11 cellular contexts compared by ENCODE assay signal in the genomic region with DNA sequence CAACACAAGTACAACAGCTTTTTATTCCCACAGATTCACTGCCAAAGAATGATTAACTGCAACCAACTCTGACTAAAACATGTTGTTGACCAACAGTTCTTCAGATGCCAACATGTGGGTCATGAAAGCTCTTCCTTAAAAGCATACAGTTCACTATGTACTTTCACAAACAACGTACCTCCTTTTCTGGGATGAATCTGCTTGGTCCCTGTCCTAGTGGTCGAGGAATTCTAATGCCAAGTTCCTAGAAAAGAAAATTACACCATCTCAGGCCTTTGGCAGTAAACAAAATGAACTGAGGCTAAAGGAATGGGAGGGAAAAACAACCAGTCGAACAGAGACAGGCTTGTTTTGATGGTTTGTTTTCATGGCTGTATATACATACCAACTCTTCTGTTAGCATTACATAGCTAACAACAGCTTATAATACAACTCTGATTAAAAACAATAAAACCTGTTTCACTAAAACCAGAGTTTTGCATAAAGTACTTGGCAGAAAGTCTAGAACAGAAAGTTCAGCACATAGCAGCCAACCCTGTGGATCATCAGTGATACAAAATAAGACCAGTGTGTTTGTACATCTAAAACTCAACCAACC.
DNase-seq lines count a peak whose midpoint lies in the region; ATAC-seq and TF ChIP-seq lines count a peak whose summit lies in the region.
"Had no signal": no experiment of that assay in that cellular context is flagged by ENCODE, and none has a peak within 500 bp of the region (broad histone marks: within the 10 kb centered on the region; RNA-seq: fewer than 3 reads in every experiment).

No MANE protein-coding gene starts in this region.

- no peak overlapping the region for H2AFZ ChIP-seq in neural progenitor cell (replicated peaks)

- H3K27me3 Mint-ChIP-seq in neural progenitor cell (ENCODE audit: insufficient read depth, low read depth) = no peaks in the 10 kb centered on the region
- H3K27me3 Mint-ChIP-seq: activated CD4-positive, alpha-beta T cell treated with anti-CD3 and anti-CD28 coated beads, Interleukin-2, amount 10 ng/mL, durations not matched to agents 24 days and 14 days had no signal

- H3K9me3 ChIP-seq in esophagus squamous epithelium (no peaks in the 10 kb centered on the region), mucosa of descending colon (no peaks in the 10 kb centered on the region), tibial nerve (no peaks in the 10 kb centered on the region), neural progenitor cell (ENCODE audit: low read depth) (no peaks in the 10 kb centered on the region)

- H3K4me1 ChIP-seq in esophagus squamous epithelium = peaks cover 18 to 62% (median 19%) of the 10 kb centered on the region in 3 donors
- H3K4me1 ChIP-seq in mucosa of descending colon (ENCODE audit: low read depth) = peaks cover 23% of the 10 kb centered on the region
- peaks cover 0 to 63% (median 25%) of the 10 kb centered on the region in 4 donors for H3K4me1 ChIP-seq in tibial nerve
- H3K4me1 ChIP-seq in neural progenitor cell = peaks cover 7% of the 10 kb centered on the region

- H3K27ac ChIP-seq in esophagus squamous epithelium (peak overlapping the region in 3 of 4 donors; percentile 70 to 86 (median 73)), tibial nerve (peak overlapping the region; percentile 49 to 98 (median 86)), neural progenitor cell (no peak overlapping the region)
- H3K27ac ChIP-seq: cardiac muscle cell had no signal

- ATAC-seq in mucosa of descending colon (peak; percentile 52), GM21390 (IDR thresholded peaks at IDR 0.05; ENCODE audit: unreplicated experiment) (no peak), HG03439 (IDR thresholded peaks at IDR 0.05; ENCODE audit: unreplicated experiment) (no peak)

- 22 to 26% methylated on average over 3 of the region's 3 CpGs for WGBS in esophagus squamous epithelium, 2 donors
- 7 to 21% methylated on average over 3 of the region's 3 CpGs for WGBS in tibial nerve, 2 donors

- H3K4me3 ChIP-seq in esophagus squamous epithelium (peak overlapping the region in 2 of 4 donors; percentile 5 to 25), mucosa of descending colon (no peak overlapping the region), tibial nerve (peak overlapping the region in 2 of 4 donors; percentile 3 to 13), neural progenitor cell (no peak overlapping the region)
- H3K4me3 ChIP-seq: cardiac muscle cell had no signal

- H3K36me3 Mint-ChIP-seq in neural progenitor cell = no peaks in the 10 kb centered on the region

- H3K4me3 Mint-ChIP-seq in neural progenitor cell = no peak overlapping the region
- H3K4me3 Mint-ChIP-seq: activated CD4-positive, alpha-beta T cell treated with anti-CD3 and anti-CD28 coated beads, Interleukin-2, amount 10 ng/mL, durations not matched to agents 24 days and 14 days had no signal

- peaks cover 47% of the 10 kb centered on the region for H3K79me2 ChIP-seq in neural progenitor cell (ENCODE audit: low read depth)

- no peak overlapping the region for H3K9ac ChIP-seq in neural progenitor cell

- DNase-seq in RPMI7951 (ENCODE audit: low read depth) (peak; percentile 5), esophagus squamous epithelium (lab: John Stamatoyannopoulos, UW) (no peak), mucosa of descending colon (no peak), tibial nerve (ENCODE audit: low spot score in 2 of 2) (peak in 1 of 2 donors; percentile 55), mucosa of gallbladder (ENCODE audit: low spot score) (no peak), neural progenitor cell (ENCODE audit: low spot score) (no peak)
- DNase-seq: activated CD4-positive, alpha-beta T cell treated with anti-CD3 and anti-CD28 coated beads, Interleukin-2, amount 10 ng/mL, durations not matched to agents 24 days and 14 days; H7 had no signal

- TF ChIP-seq EP300 in tibial nerve (IDR thresholded peaks at IDR 0.05) = peak; percentile 75 to 98

- TF ChIP-seq CTCF in esophagus squamous epithelium (IDR thresholded peaks at IDR 0.05) = no peak
- TF ChIP-seq CTCF in mucosa of descending colon (IDR thresholded peaks at IDR 0.05) = no peak
- peak in 1 of 5 experiments; percentile 47 for TF ChIP-seq CTCF in tibial nerve (IDR thresholded peaks at IDR 0.05)
- no peak for TF ChIP-seq CTCF in neural progenitor cell (IDR thresholded peaks at IDR 0.05)

- no peak for TF ChIP-seq POLR2A in esophagus squamous epithelium (IDR thresholded peaks at IDR 0.05)
- no peak for TF ChIP-seq POLR2A in tibial nerve (IDR thresholded peaks at IDR 0.05)

- no peaks in the 10 kb centered on the region for H3K9me3 Mint-ChIP-seq in neural progenitor cell
- H3K9me3 Mint-ChIP-seq: activated CD4-positive, alpha-beta T cell treated with anti-CD3 and anti-CD28 coated beads, Interleukin-2, amount 10 ng/mL, durations not matched to agents 24 days and 14 days had no signal

- H3K27me3 ChIP-seq in esophagus squamous epithelium (no peaks in the 10 kb centered on the region), tibial nerve (no peaks in the 10 kb centered on the region), neural progenitor cell (no peaks in the 10 kb centered on the region)
- H3K27me3 ChIP-seq: cardiac muscle cell had no signal

- no peaks in the 10 kb centered on the region for H3F3A ChIP-seq in neural progenitor cell (ENCODE audit: low read depth)

- H4K20me1 ChIP-seq in neural progenitor cell (ENCODE audit: low read depth) = no peaks in the 10 kb centered on the region

- H3K36me3 ChIP-seq in esophagus squamous epithelium (peaks cover 0 to 44% (median 12%) of the 10 kb centered on the region in 3 donors), mucosa of descending colon (ENCODE audit: low read depth) (no peaks in the 10 kb centered on the region), tibial nerve (peaks cover 0 to 27% (median 0%) of the 10 kb centered on the region in 3 donors), neural progenitor cell (no peaks in the 10 kb centered on the region)

- no peaks in the 10 kb centered on the region for H3K4me1 Mint-ChIP-seq in neural progenitor cell

- intact Hi-C loops in esophagus squamous epithelium (cut with DNase I) (loop anchor here (10.0 kb wide), 2 partner anchors 63 to 447 kb away; no protein-coding TSS in a partner anchor), mucosa of descending colon (cut with DNase I, micrococcal nuclease) (no loop called here)

- no peak overlapping the region for H3K27ac Mint-ChIP-seq in neural progenitor cell
- H3K27ac Mint-ChIP-seq: activated CD4-positive, alpha-beta T cell treated with anti-CD3 and anti-CD28 coated beads, Interleukin-2, amount 10 ng/mL, durations not matched to agents 24 days and 14 days had no signal

- H3K4me2 ChIP-seq in neural progenitor cell = no peak overlapping the region
